28 cellular contexts compared by ENCODE assay signal in genomic region chr3:189555558-189555881, GRCh38.
"Had no signal": no experiment of that assay in that cellular context is flagged by ENCODE, and none has a peak within 500 bp of the region (broad histone marks: within the 10 kb centered on the region; RNA-seq: fewer than 3 reads in every experiment).

No MANE protein-coding gene starts in this region.

- H3K27ac Mint-ChIP-seq: immature natural killer cell; mesothelial cell of epicardium; naive B cell; natural killer cell; nephron progenitor cell; neural progenitor cell; stimulated activated memory B cell treated with anti-CD40 and anti-IgM and Interleukin-4, amounts not matched to agents 10 μg/mL and 1 μg/mL and 100 μg/mL, for 72 hours; stimulated activated naive CD8-positive, alpha-beta T cell treated with anti-CD3 and anti-CD28 coated beads, Interleukin-15, amount 100 ng/mL, for 72 hours had no signal

- H3K4me3 ChIP-seq: left lung, lung, neural progenitor cell, ovary, prostate gland, smooth muscle cell, testis, thyroid gland, transverse colon, upper lobe of left lung had no signal

- H3K4me1 ChIP-seq: left lung, neural progenitor cell, prostate gland, testis, thyroid gland, transverse colon, upper lobe of left lung had no signal

- H3K4me3 Mint-ChIP-seq: immature natural killer cell; mesothelial cell of epicardium; naive B cell; natural killer cell; nephron progenitor cell; neural progenitor cell; stimulated activated memory B cell treated with anti-CD40 and anti-IgM and Interleukin-4, amounts not matched to agents 10 μg/mL and 1 μg/mL and 100 μg/mL, for 72 hours; stimulated activated naive CD8-positive, alpha-beta T cell treated with anti-CD3 and anti-CD28 coated beads, Interleukin-15, amount 100 ng/mL, for 72 hours had no signal

- H3K4me1 Mint-ChIP-seq: immature natural killer cell; mesothelial cell of epicardium; naive B cell; natural killer cell; nephron progenitor cell; neural progenitor cell; stimulated activated memory B cell treated with anti-CD40 and anti-IgM and Interleukin-4, amounts not matched to agents 10 μg/mL and 1 μg/mL and 100 μg/mL, for 72 hours; stimulated activated naive CD8-positive, alpha-beta T cell treated with anti-CD3 and anti-CD28 coated beads, Interleukin-15, amount 100 ng/mL, for 72 hours had no signal

- DNase-seq: hypothalamus; immature natural killer cell; kidney; left colon; mesendoderm; naive B cell; natural killer cell; nephron progenitor cell; ovary; retina; stimulated activated CD4-positive, alpha-beta T cell treated with anti-CD3 and anti-CD28 coated beads, Interleukin-1b, Interleukin-23, amount 100 ng/mL, for 48 hours; stimulated activated CD4-positive, alpha-beta T cell treated with anti-CD3 and anti-CD28 coated beads, Interleukin-2, amount 100 ng/mL, for 48 hours; stimulated activated CD4-positive, alpha-beta T cell treated with anti-CD3 and anti-CD28 coated beads, Interleukin-4, amount 100 ng/mL, for 4 hours; stimulated activated CD8-positive, alpha-beta memory T cell treated with anti-CD3 and anti-CD28 coated beads, Interleukin-4, amount 100 ng/mL, for 48 hours; stimulated activated naive CD4-positive, alpha-beta T cell treated with Interleukin-2 at 50 U/mL for 16 hours; stimulated activated naive CD8-positive, alpha-beta T cell treated with anti-CD3 and anti-CD28 coated beads, Interleukin-15, amount 100 ng/mL, for 72 hours; testis; thyroid gland; transverse colon had no signal

- H3K36me3 Mint-ChIP-seq: immature natural killer cell; naive B cell; neural progenitor cell; stimulated activated memory B cell treated with anti-CD40 and anti-IgM and Interleukin-4, amounts not matched to agents 10 μg/mL and 1 μg/mL and 100 μg/mL, for 72 hours had no signal

- H3K9me3 ChIP-seq: ovary, prostate gland, testis, thyroid gland had no signal

- H3K27me3 Mint-ChIP-seq: naive B cell; stimulated activated memory B cell treated with anti-CD40 and anti-IgM and Interleukin-4, amounts not matched to agents 10 μg/mL and 1 μg/mL and 100 μg/mL, for 72 hours; stimulated activated naive CD8-positive, alpha-beta T cell treated with anti-CD3 and anti-CD28 coated beads, Interleukin-15, amount 100 ng/mL, for 72 hours had no signal

- ATAC-seq: left colon, left lung, natural killer cell, right cardiac atrium had no signal

- H3K36me3 ChIP-seq: left lung, neural progenitor cell, ovary, prostate gland, thyroid gland, transverse colon, upper lobe of left lung had no signal

- H3K27ac ChIP-seq: left lung, neural progenitor cell, ovary, prostate gland, testis, thyroid gland, transverse colon, upper lobe of left lung had no signal

- H3K27me3 ChIP-seq: left lung, neural progenitor cell, ovary, testis, thyroid gland, transverse colon, upper lobe of left lung had no signal
